Comparison of ENCODE assay signal across 2 cellular contexts in genomic region chr11:9104581-9104980, GRCh38.
TF ChIP-seq lines count a peak whose summit lies in the region.

No MANE protein-coding gene starts in this region.

TF ChIP-seq in HepG2, 621 proteins besides CTCF, POLR2A, EP300 and RAD21 (continues in another document):
- TF ChIP-seq FOSL2 (CRISPR knock-in tag; IDR thresholded peaks at IDR 0.05) (peak; percentile 77), TEAD3 (CRISPR knock-in tag; optimal IDR thresholded peaks at IDR 0.05; ENCODE audit: borderline replicate concordance) (peak; percentile 63), NR2F1 (CRISPR knock-in tag; IDR thresholded peaks at IDR 0.05) (peak in 1 of 2 experiments; percentile 45; a peak in 1 of 4 replicates), HNF1B (CRISPR knock-in tag; IDR thresholded peaks at IDR 0.05) (peak; percentile 53; the same call in 1 of the 2 replicates), SKI (IDR thresholded peaks at IDR 0.05; ENCODE audit: partially characterized antibody) (peak; percentile 30), ZNF607 (CRISPR knock-in tag; IDR thresholded peaks at IDR 0.05; ENCODE audit: borderline replicate concordance) (peak; percentile 34; the same call in 1 of the 2 replicates), SAP130 (CRISPR knock-in tag; IDR thresholded peaks at IDR 0.05; ENCODE audit: low read depth) (peak; percentile 48; the same call in 1 of the 2 replicates), THYN1 (CRISPR knock-in tag; IDR thresholded peaks at IDR 0.05; ENCODE audit: borderline replicate concordance, low read depth) (no peak), ZNF644 (CRISPR knock-in tag; IDR thresholded peaks at IDR 0.05; ENCODE audit: low read depth) (0 out of 2 replicates have a peak, but pooled peaks have one; percentile 58), SALL1 (CRISPR knock-in tag; IDR thresholded peaks at IDR 0.05) (peak; percentile 52; the same call in 1 of the 2 replicates), RXRB (CRISPR knock-in tag; IDR thresholded peaks at IDR 0.05; ENCODE audit: borderline replicate concordance) (0 out of 2 replicates have a peak, but pooled peaks have one; percentile 34), ZBTB2 (CRISPR knock-in tag; IDR thresholded peaks at IDR 0.05; ENCODE audit: low read depth) (no peak), NCOR1 (IDR thresholded peaks at IDR 0.05; ENCODE audit: borderline replicate concordance, low read length) (0 out of 2 replicates have a peak, but pooled peaks have one; percentile 19), ZBTB46 (CRISPR knock-in tag; IDR thresholded peaks at IDR 0.05; ENCODE audit: borderline replicate concordance) (no peak), HOMEZ (CRISPR knock-in tag; IDR thresholded peaks at IDR 0.05; ENCODE audit: low read depth) (0 out of 2 replicates have a peak, but pooled peaks have one; percentile 51), ARNT (IDR thresholded peaks at IDR 0.05) (no peak), ZSCAN25 (CRISPR knock-in tag; IDR thresholded peaks at IDR 0.05) (peak; percentile 77), SPEN (CRISPR knock-in tag; IDR thresholded peaks at IDR 0.05; ENCODE audit: low read depth) (peak; percentile 42; the same call in 1 of the 2 replicates), ARID3A (IDR thresholded peaks at IDR 0.05; ENCODE audit: low read depth, low read length) (peak; percentile 41; the same call in 1 of the 2 replicates), MAX (IDR thresholded peaks at IDR 0.05) (peak; percentile 78)

TF ChIP-seq in H1, 55 proteins besides CTCF, POLR2A, EP300 and RAD21:
- TF ChIP-seq TCF12 (IDR thresholded peaks at IDR 0.05; ENCODE audit: low read depth, low read length) (no peak), SUZ12 (IDR thresholded peaks at IDR 0.05; ENCODE audit: low read length) (no peak), RBBP5 (IDR thresholded peaks at IDR 0.05; ENCODE audit: borderline replicate concordance, low read depth, low read length) (no peak), E2F6 (IDR thresholded peaks at IDR 0.05) (no peak), SIN3A (conservative IDR thresholded peaks at IDR 0.05 in 1 of 2, IDR thresholded peaks at IDR 0.05 in 1 of 2; ENCODE audit: low read depth in 1 of 2, low read length in 2 of 2) (no peak), KDM1A (IDR thresholded peaks at IDR 0.05; ENCODE audit: borderline replicate concordance, low read length) (no peak), POU5F1 (IDR thresholded peaks at IDR 0.05; ENCODE audit: low read depth, low read length) (no peak), KDM4A (IDR thresholded peaks at IDR 0.05; ENCODE audit: low read depth, low read length, severe bottlenecking) (no peak)
